In the genomic region with DNA sequence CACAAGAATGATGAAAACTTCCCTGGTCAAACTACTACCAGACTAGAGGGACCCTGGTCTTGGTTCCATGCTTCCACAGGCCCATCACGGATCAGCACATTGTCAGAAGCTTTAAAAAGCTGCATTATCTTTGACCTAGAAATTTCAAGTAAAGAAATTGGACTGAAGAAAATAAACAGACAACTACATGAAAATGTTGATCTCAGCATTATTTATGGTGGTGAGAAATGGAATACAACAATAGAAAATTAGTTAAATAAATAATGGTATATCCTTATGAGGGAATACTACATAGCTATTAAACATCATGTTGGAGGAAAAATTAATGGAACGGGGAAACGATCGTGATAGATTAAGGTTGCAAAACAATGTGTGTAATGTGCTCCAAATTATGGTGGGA, we compare ENCODE assay signal across 28 cellular contexts. TPM values are rescaled to one million over a fixed set of nuclear protein-coding genes. Genes with fewer than 3 reads are reported as not detected.
"Had no signal": no experiment of that assay in that cellular context is flagged by ENCODE, and none has a peak within 500 bp of the region (broad histone marks: within the 10 kb centered on the region; RNA-seq: fewer than 3 reads in every experiment).

No MANE protein-coding gene starts in this region.

- H3K4me3 ChIP-seq: colonic mucosa, esophagus squamous epithelium, gastrocnemius medialis, heart right ventricle, left lung, lower lobe of right lung, mucosa of descending colon had no signal

- H3K4me3 Mint-ChIP-seq: dendritic cell treated with granulocyte-macrophage colony-stimulating factor and Interleukin-4, amounts not matched to agents 40 ng/mL and 50 ng/mL, for 4 days; effector memory CD8-positive, alpha-beta T cell; endodermal cell; mesothelial cell of epicardium had no signal

- H3K9me3 Mint-ChIP-seq: dendritic cell treated with granulocyte-macrophage colony-stimulating factor and Interleukin-4, amounts not matched to agents 40 ng/mL and 50 ng/mL, for 4 days; endodermal cell; mesothelial cell of epicardium had no signal

- H3K9me3 ChIP-seq: colonic mucosa, esophagus squamous epithelium, gastrocnemius medialis, heart right ventricle, left lung, lower lobe of right lung, mucosa of descending colon had no signal

- H3K27ac ChIP-seq: colonic mucosa, epithelial cell of prostate, esophagus squamous epithelium, gastrocnemius medialis, heart right ventricle, left lung, lower lobe of right lung had no signal

- H3K27ac Mint-ChIP-seq: dendritic cell treated with granulocyte-macrophage colony-stimulating factor and Interleukin-4, amounts not matched to agents 40 ng/mL and 50 ng/mL, for 4 days; effector memory CD8-positive, alpha-beta T cell; endodermal cell; mesothelial cell of epicardium had no signal

- ATAC-seq: effector memory CD8-positive, alpha-beta T cell; esophagus mucosa; gastrocnemius medialis; heart right ventricle; left cardiac atrium; left lung; left ventricle myocardium superior; lower lobe of right lung; mucosa of descending colon had no signal

- H3K4me1 ChIP-seq: colonic mucosa, gastrocnemius medialis, heart right ventricle, left lung, lower lobe of right lung had no signal

- FAIRE-seq: endometrium, islet of Langerhans, keratinocyte had no signal

- H3K36me3 ChIP-seq: colonic mucosa, esophagus squamous epithelium, gastrocnemius medialis, heart right ventricle, left lung, lower lobe of right lung had no signal

- H3K27me3 ChIP-seq: colonic mucosa, gastrocnemius medialis had no signal

- DNase-seq: colonic mucosa; cortex of kidney; effector CD8-positive, alpha-beta T cell; effector memory CD8-positive, alpha-beta T cell; endodermal cell; erythroblast; esophagus squamous epithelium; foreskin fibroblast; foreskin melanocyte; gastrocnemius medialis; glutamatergic neuron; head of caudate nucleus; heart right ventricle; hippocampal formation; left cardiac atrium; left lung; left ventricle myocardium superior; lower lobe of right lung; mesenchymal stem cell; mucosa of descending colon had no signal

- H3K27me3 Mint-ChIP-seq: effector memory CD8-positive, alpha-beta T cell had no signal

RNA-seq across cellular contexts. Expression of a gene that starts 13.7 kb away (rescaled TPM):
- total RNA-seq: lung microvascular endothelial cell had no signal
